Comparison of ENCODE assay signal across 9 cellular contexts in the genomic region with DNA sequence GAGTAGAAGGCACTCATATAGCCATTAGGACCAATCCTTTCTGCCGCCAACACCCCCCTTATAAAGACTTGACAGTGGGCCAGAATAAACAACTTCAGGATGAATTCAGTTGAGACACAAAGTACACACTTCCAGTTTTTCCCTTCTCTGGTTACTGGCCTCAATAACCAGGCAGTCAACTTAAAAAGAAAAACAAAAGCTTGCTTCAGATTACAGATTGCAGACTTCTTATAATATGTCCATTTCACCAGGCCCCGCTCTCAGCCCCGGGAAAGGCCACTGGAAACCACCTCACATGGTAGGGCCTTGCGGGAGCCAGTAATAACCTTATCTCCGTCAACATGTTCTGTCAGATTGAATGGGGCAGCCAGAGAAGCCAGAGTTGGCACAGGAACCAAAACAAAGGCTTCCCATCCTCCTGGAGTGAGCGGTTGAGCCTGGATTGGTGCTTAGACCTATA.
DNase-seq lines count a peak whose midpoint lies in the region; ATAC-seq, FAIRE-seq and TF ChIP-seq lines count a peak whose summit lies in the region.
"Had no signal": no experiment of that assay in that cellular context is flagged by ENCODE, and none has a peak within 500 bp of the region (broad histone marks: within the 10 kb centered on the region; RNA-seq: fewer than 3 reads in every experiment).

No MANE protein-coding gene starts in this region.

- H3K36me3 ChIP-seq in prostate gland, result no peaks in the 10 kb centered on the region
- H3K36me3 ChIP-seq: BLaER1 treated with 17β-estradiol and CSF1 and Interleukin-3, amounts not matched to agents 10 nM and 100 nM had no signal

- H3K27me3 ChIP-seq in prostate gland (replicated peaks; ENCODE audit: insufficient read depth), result no peaks in the 10 kb centered on the region

- no peaks in the 10 kb centered on the region for H3K9me3 ChIP-seq in prostate gland
- H3K9me3 ChIP-seq: BLaER1 treated with 17β-estradiol and CSF1 and Interleukin-3, amounts not matched to agents 10 nM and 100 nM had no signal

- no peak for FAIRE-seq in urothelium cell line (lab: Jason Lieb, UNC)

- H3K27ac Mint-ChIP-seq in activated CD4-positive, alpha-beta T cell treated with anti-CD3 and anti-CD28 coated beads, Interleukin-2, amount 10 ng/mL, durations not matched to agents 7 days and 5 days, result no peak overlapping the region
- H3K27ac Mint-ChIP-seq in endothelial cell (ENCODE audit: unreplicated experiment), result no peak overlapping the region

- no peak for ATAC-seq in GM21447 (IDR thresholded peaks at IDR 0.05; ENCODE audit: unreplicated experiment)

- POLR2A ChIA-PET in activated CD4-positive, alpha-beta T cell treated with anti-CD3 and anti-CD28 coated beads, Interleukin-2, amount 10 ng/mL, durations not matched to agents 7 days and 5 days (lab: Charles Lee), result no interaction called here

- intact Hi-C loops in prostate gland (cut with DNase I), result loop anchor here (10.0 kb wide), 1 partner anchor 127 kb away; no protein-coding TSS in a partner anchor

- DNase-seq in DMS153 treated with DMSO at 0.1 percent for 48 hours (lab: John Stamatoyannopoulos, UW; ENCODE audit: unreplicated experiment), result peak; percentile 88
- peak; percentile 40 for DNase-seq in NCI-H774 (lab: John Stamatoyannopoulos, UW)
- peak; percentile 90 for DNase-seq in fibroblast of gingiva (ENCODE audit: low read depth)
- no peak for DNase-seq in prostate gland (ENCODE audit: low spot score)
- DNase-seq in activated CD4-positive, alpha-beta T cell treated with anti-CD3 and anti-CD28 coated beads, Interleukin-2, amount 10 ng/mL, durations not matched to agents 7 days and 5 days, result no peak
- DNase-seq in urothelium cell line (ENCODE audit: low spot score), result no peak
- no peak for DNase-seq in endothelial cell (ENCODE audit: low spot score)

- TF ChIP-seq CTCF in prostate gland (IDR thresholded peaks at IDR 0.05) (no peak), endothelial cell (IDR thresholded peaks at IDR 0.05; ENCODE audit: unreplicated experiment) (no peak)

- no peak overlapping the region for H3K4me3 Mint-ChIP-seq in activated CD4-positive, alpha-beta T cell treated with anti-CD3 and anti-CD28 coated beads, Interleukin-2, amount 10 ng/mL, durations not matched to agents 7 days and 5 days
- H3K4me3 Mint-ChIP-seq in endothelial cell (ENCODE audit: unreplicated experiment), result no peak overlapping the region

- H3K27me3 Mint-ChIP-seq in activated CD4-positive, alpha-beta T cell treated with anti-CD3 and anti-CD28 coated beads, Interleukin-2, amount 10 ng/mL, durations not matched to agents 7 days and 5 days, result peaks cover 8% of the 10 kb centered on the region
- peaks cover 3% of the 10 kb centered on the region for H3K27me3 Mint-ChIP-seq in endothelial cell (ENCODE audit: unreplicated experiment)

- CTCF ChIA-PET in activated CD4-positive, alpha-beta T cell treated with anti-CD3 and anti-CD28 coated beads, Interleukin-2, amount 10 ng/mL, durations not matched to agents 7 days and 5 days (lab: Charles Lee), result interaction anchor here (0.5 kb wide), 1 partner anchor 974 kb away, joined by 3 read pairs; no protein-coding TSS in a partner anchor

- H3K4me3 ChIP-seq in prostate gland, result no peak overlapping the region
- H3K4me3 ChIP-seq: BLaER1 treated with 17β-estradiol and CSF1 and Interleukin-3, amounts not matched to agents 10 nM and 100 nM had no signal

- no peak for TF ChIP-seq POLR2A in prostate gland (IDR thresholded peaks at IDR 0.05)

- H3K4me1 Mint-ChIP-seq in activated CD4-positive, alpha-beta T cell treated with anti-CD3 and anti-CD28 coated beads, Interleukin-2, amount 10 ng/mL, durations not matched to agents 7 days and 5 days, result peaks cover 2% of the 10 kb centered on the region
- peaks cover 4% of the 10 kb centered on the region for H3K4me1 Mint-ChIP-seq in endothelial cell (ENCODE audit: unreplicated experiment)

- peaks cover 16% of the 10 kb centered on the region for H3K4me1 ChIP-seq in prostate gland (replicated peaks)

- H3K27ac ChIP-seq in prostate gland, result peak overlapping the region; percentile 45 to 54
- H3K27ac ChIP-seq: BLaER1 treated with 17β-estradiol and CSF1 and Interleukin-3, amounts not matched to agents 10 nM and 100 nM had no signal

- no peaks in the 10 kb centered on the region for H3K9me3 Mint-ChIP-seq in activated CD4-positive, alpha-beta T cell treated with anti-CD3 and anti-CD28 coated beads, Interleukin-2, amount 10 ng/mL, durations not matched to agents 7 days and 5 days
- no peaks in the 10 kb centered on the region for H3K9me3 Mint-ChIP-seq in endothelial cell (ENCODE audit: unreplicated experiment)

- 7% methylated on average over 6 of the region's 6 CpGs for WGBS in prostate gland

- no peaks in the 10 kb centered on the region for H3K36me3 Mint-ChIP-seq in activated CD4-positive, alpha-beta T cell treated with anti-CD3 and anti-CD28 coated beads, Interleukin-2, amount 10 ng/mL, durations not matched to agents 7 days and 5 days (ENCODE audit: low read depth)
- no peaks in the 10 kb centered on the region for H3K36me3 Mint-ChIP-seq in endothelial cell (ENCODE audit: low read depth, unreplicated experiment)

Comparison
In these comparisons a context has a peak if more than half of its experiments do, and no peak if none do; other contexts are left out.
1. DNase-seq: peak in DMS153 treated with DMSO at 0.1 percent for 48 hours (single experiment), NCI-H774 (single experiment) and fibroblast of gingiva (single experiment); none in prostate gland (single experiment), activated CD4-positive, alpha-beta T cell treated with anti-CD3 and anti-CD28 coated beads, Interleukin-2, amount 10 ng/mL, durations not matched to agents 7 days and 5 days (single experiment), urothelium cell line (single experiment) and endothelial cell (single experiment).